31 cellular contexts compared by ENCODE assay signal in genomic region chr13:93280688-93281087, GRCh38. TPM values are rescaled to one million over a fixed set of nuclear protein-coding genes. Genes with fewer than 3 reads are reported as not detected.
"Had no signal": no experiment of that assay in that cellular context is flagged by ENCODE, and none has a peak within 500 bp of the region (broad histone marks: within the 10 kb centered on the region; RNA-seq: fewer than 3 reads in every experiment).

No MANE protein-coding gene starts in this region.

- H2AFZ ChIP-seq: neural progenitor cell, parathyroid adenoma had no signal

- H3K4me3 Mint-ChIP-seq: naive thymus-derived CD8-positive, alpha-beta T cell; natural killer cell treated with Interleukin-12 subunit alpha and Interleukin-12 subunit beta and Interleukin-15 and Interleukin-18, amount 100 ng/mL, for 72 hours; nephron progenitor cell; neural progenitor cell; stimulated activated effector memory CD8-positive, alpha-beta T cell treated with anti-CD3 and anti-CD28 coated beads, Interleukin-12 subunit alpha, Interleukin-12 subunit beta, amount 100 ng/mL, for 72 hours; stimulated activated naive B cell treated with anti-CD40 and anti-IgM and Interleukin-4, amounts not matched to agents 10 μg/mL and 1 μg/mL and 100 μg/mL, for 72 hours; stimulated activated naive CD8-positive, alpha-beta T cell treated with anti-CD3 and anti-CD28 coated beads, Interleukin-15, Interleukin-2, amounts not matched to agents 100 ng/mL and 50 ng/mL, for 24 hours had no signal

- H3K79me2 ChIP-seq: parathyroid adenoma had no signal

- H3K9ac ChIP-seq: neural progenitor cell, parathyroid adenoma had no signal

- H3K36me3 ChIP-seq: neural progenitor cell, ovary, spleen, stomach, thoracic aorta, thyroid gland, tibial nerve, upper lobe of left lung, vagina had no signal

- H3K4me3 ChIP-seq: neural progenitor cell, ovary, psoas muscle, skin epidermis, smooth muscle cell, spleen, stomach, thoracic aorta, thyroid gland, tibial nerve, upper lobe of left lung, vagina had no signal

- H3K27ac ChIP-seq: neural progenitor cell, ovary, parathyroid adenoma, psoas muscle, skin epidermis, spleen, stomach, thoracic aorta, thyroid gland, tibial nerve, upper lobe of left lung, vagina had no signal

- H3K27me3 Mint-ChIP-seq: naive thymus-derived CD8-positive, alpha-beta T cell; natural killer cell treated with Interleukin-12 subunit alpha and Interleukin-12 subunit beta and Interleukin-15 and Interleukin-18, amount 100 ng/mL, for 72 hours; progenitor cell of endocrine pancreas; stimulated activated naive B cell treated with anti-CD40 and anti-IgM and Interleukin-4, amounts not matched to agents 10 μg/mL and 1 μg/mL and 100 μg/mL, for 72 hours; stimulated activated naive CD8-positive, alpha-beta T cell treated with anti-CD3 and anti-CD28 coated beads, Interleukin-15, Interleukin-2, amounts not matched to agents 100 ng/mL and 50 ng/mL, for 24 hours had no signal

- H3K4me1 Mint-ChIP-seq: naive thymus-derived CD8-positive, alpha-beta T cell; stimulated activated effector memory CD8-positive, alpha-beta T cell treated with anti-CD3 and anti-CD28 coated beads, Interleukin-12 subunit alpha, Interleukin-12 subunit beta, amount 100 ng/mL, for 72 hours; stimulated activated naive B cell treated with anti-CD40 and anti-IgM and Interleukin-4, amounts not matched to agents 10 μg/mL and 1 μg/mL and 100 μg/mL, for 72 hours had no signal

- H3K4me1 ChIP-seq: parathyroid adenoma, psoas muscle, spleen, stomach, thyroid gland, tibial nerve, upper lobe of left lung, vagina had no signal

- H3K36me3 Mint-ChIP-seq: naive thymus-derived CD8-positive, alpha-beta T cell; natural killer cell treated with Interleukin-12 subunit alpha and Interleukin-12 subunit beta and Interleukin-15 and Interleukin-18, amount 100 ng/mL, for 72 hours; neural progenitor cell; stimulated activated effector memory CD8-positive, alpha-beta T cell treated with anti-CD3 and anti-CD28 coated beads, Interleukin-12 subunit alpha, Interleukin-12 subunit beta, amount 100 ng/mL, for 72 hours; stimulated activated naive B cell treated with anti-CD40 and anti-IgM and Interleukin-4, amounts not matched to agents 10 μg/mL and 1 μg/mL and 100 μg/mL, for 72 hours had no signal

- H3K4me2 ChIP-seq: neural progenitor cell, smooth muscle cell had no signal

- H3K9me3 Mint-ChIP-seq: nephron progenitor cell; stimulated activated naive B cell treated with anti-CD40 and anti-IgM and Interleukin-4, amounts not matched to agents 10 μg/mL and 1 μg/mL and 100 μg/mL, for 72 hours; stimulated activated naive CD8-positive, alpha-beta T cell treated with anti-CD3 and anti-CD28 coated beads, Interleukin-15, Interleukin-2, amounts not matched to agents 100 ng/mL and 50 ng/mL, for 24 hours had no signal

- ATAC-seq: naive thymus-derived CD8-positive, alpha-beta T cell; natural killer cell treated with Interleukin-12 subunit alpha and Interleukin-12 subunit beta and Interleukin-15 and Interleukin-18, amount 100 ng/mL, for 72 hours; psoas muscle; right cardiac atrium; sciatic nerve; stimulated activated effector memory CD8-positive, alpha-beta T cell treated with anti-CD3 and anti-CD28 coated beads, Interleukin-12 subunit alpha, Interleukin-12 subunit beta, amount 100 ng/mL, for 72 hours had no signal

- H3K27ac Mint-ChIP-seq: naive thymus-derived CD8-positive, alpha-beta T cell; natural killer cell treated with Interleukin-12 subunit alpha and Interleukin-12 subunit beta and Interleukin-15 and Interleukin-18, amount 100 ng/mL, for 72 hours; nephron progenitor cell; neural progenitor cell; progenitor cell of endocrine pancreas; stimulated activated effector memory CD8-positive, alpha-beta T cell treated with anti-CD3 and anti-CD28 coated beads, Interleukin-12 subunit alpha, Interleukin-12 subunit beta, amount 100 ng/mL, for 72 hours; stimulated activated naive B cell treated with anti-CD40 and anti-IgM and Interleukin-4, amounts not matched to agents 10 μg/mL and 1 μg/mL and 100 μg/mL, for 72 hours; stimulated activated naive CD8-positive, alpha-beta T cell treated with anti-CD3 and anti-CD28 coated beads, Interleukin-15, Interleukin-2, amounts not matched to agents 100 ng/mL and 50 ng/mL, for 24 hours had no signal

- FAIRE-seq: urothelium cell line had no signal

- H3K27me3 ChIP-seq: neural progenitor cell, ovary, spleen, stomach, thyroid gland, tibial nerve, upper lobe of left lung, vagina had no signal

- H3K9me3 ChIP-seq: ovary, psoas muscle, spleen, stomach, thoracic aorta, thyroid gland, tibial nerve, upper lobe of left lung, vagina had no signal

- DNase-seq: naive thymus-derived CD8-positive, alpha-beta T cell; nephron progenitor cell; occipital lobe; ovary; posterior cingulate gyrus; psoas muscle; right cardiac atrium; spleen; stimulated activated CD4-positive, alpha-beta T cell treated with anti-CD3 and anti-CD28 coated beads, Interleukin-12 subunit alpha, Interleukin-12 subunit beta, amount 100 ng/mL, for 4 hours; stimulated activated CD4-positive, alpha-beta T cell treated with anti-CD3 and anti-CD28 coated beads, Interleukin-1b, Interleukin-23, amount 100 ng/mL, for 48 hours; stimulated activated CD4-positive, alpha-beta T cell treated with anti-CD3 and anti-CD28 coated beads, Interleukin-4, amount 100 ng/mL, for 1 hour; stimulated activated CD4-positive, alpha-beta T cell treated with anti-CD3 and anti-CD28 coated beads, Interleukin-4, amount 100 ng/mL, for 4 hours; stimulated activated naive B cell treated with anti-CD40 and anti-IgM and Interleukin-4, amounts not matched to agents 10 μg/mL and 1 μg/mL and 100 μg/mL, for 72 hours; stimulated activated naive CD4-positive, alpha-beta T cell treated with Interleukin-2 at 50 U/mL for 16 hours; stomach; thyroid gland; trophoblast cell; upper lobe of left lung had no signal

RNA-seq across cellular contexts. Expression of gene GPC6, which starts 54.1 kb away (rescaled TPM):
- total RNA-seq: naive thymus-derived CD8-positive, alpha-beta T cell; natural killer cell treated with Interleukin-12 subunit alpha and Interleukin-12 subunit beta and Interleukin-15 and Interleukin-18, amount 100 ng/mL, for 72 hours had no signal
- polyA plus RNA-seq: naive thymus-derived CD8-positive, alpha-beta T cell had no signal
